Comparison of ENCODE assay signal across 27 cellular contexts in the genomic region with DNA sequence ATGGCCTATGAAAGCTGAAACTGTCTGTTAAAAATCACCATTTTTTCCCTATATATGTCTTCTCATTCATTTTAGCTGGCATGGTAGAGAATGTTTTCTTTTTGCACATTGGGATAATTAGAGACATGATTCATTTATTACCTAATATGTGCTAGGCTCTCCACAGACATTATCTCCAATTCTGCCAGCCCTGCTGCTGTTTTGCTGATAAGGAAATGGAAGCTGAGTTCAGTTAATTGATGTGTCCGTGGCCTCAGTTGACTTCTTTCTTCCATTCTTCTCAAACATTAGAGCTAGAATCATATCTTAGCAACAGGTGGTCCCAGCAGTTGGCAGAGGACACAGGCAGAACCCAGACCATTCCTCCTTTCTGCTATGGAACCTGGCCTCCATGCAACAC.
"Had no signal": no experiment of that assay in that cellular context is flagged by ENCODE, and none has a peak within 500 bp of the region (broad histone marks: within the 10 kb centered on the region; RNA-seq: fewer than 3 reads in every experiment).

No MANE protein-coding gene starts in this region.

- DNase-seq: activated CD4-positive, alpha-beta T cell treated with anti-CD3 and anti-CD28 coated beads for 36 hours; activated CD4-positive, CD25-positive, alpha-beta regulatory T cell; activated effector memory CD4-positive, alpha-beta T cell treated with Interleukin-2 at 50 U/mL for 16 hours; activated naive CD4-positive, alpha-beta T cell treated with Interleukin-2 at 50 U/mL for 16 hours; activated naive CD8-positive, alpha-beta T cell treated with anti-CD3 and anti-CD28 coated beads for 36 hours; cortex of kidney; effector memory CD8-positive, alpha-beta T cell; foreskin melanocyte; left cardiac atrium; left ventricle myocardium superior; mucosa of descending colon; stimulated activated CD4-positive, alpha-beta T cell treated with anti-CD3 and anti-CD28 coated beads, Interleukin-15, amount 100 ng/mL, for 24 hours; stimulated activated CD4-positive, alpha-beta T cell treated with anti-CD3 and anti-CD28 coated beads, Interleukin-2, amount 100 ng/mL, for 24 hours; stimulated activated naive B cell treated with anti-CD40 and anti-IgM and Interleukin-4, amounts not matched to agents 10 μg/mL and 1 μg/mL and 100 μg/mL, for 72 hours; stomach; T-helper 9 cell; thyroid gland; upper lobe of left lung had no signal

- H3K4me1 ChIP-seq: adrenal gland, ascending aorta, right atrium auricular region, thyroid gland, upper lobe of left lung, vagina had no signal

- H3K36me3 ChIP-seq: adrenal gland, ascending aorta, cardiac muscle cell, right atrium auricular region, stomach, thyroid gland, upper lobe of left lung, vagina had no signal

- ATAC-seq: activated CD4-positive, alpha-beta T cell treated with anti-CD3 and anti-CD28 coated beads for 36 hours; effector memory CD8-positive, alpha-beta T cell; esophagus mucosa; left ventricle myocardium superior; mucosa of descending colon; natural killer cell treated with Interleukin-12 subunit alpha and Interleukin-12 subunit beta and Interleukin-15 and Interleukin-18, amount 100 ng/mL, for 72 hours; stimulated activated naive B cell treated with anti-CD40 and anti-IgM and Interleukin-4, amounts not matched to agents 10 μg/mL and 1 μg/mL and 100 μg/mL, for 72 hours had no signal

- H3K27me3 Mint-ChIP-seq: brain had no signal

- H3K27ac ChIP-seq: adrenal gland, ascending aorta, cardiac muscle cell, right atrium auricular region, stomach, thyroid gland, upper lobe of left lung, vagina had no signal

- FAIRE-seq: keratinocyte had no signal

- H3K36me3 Mint-ChIP-seq: activated naive CD8-positive, alpha-beta T cell treated with anti-CD3 and anti-CD28 coated beads for 36 hours had no signal

- H3K4me3 ChIP-seq: adrenal gland, ascending aorta, cardiac muscle cell, mucosa of descending colon, right atrium auricular region, stomach, thyroid gland, upper lobe of left lung, vagina had no signal

- H3K9me3 ChIP-seq: thyroid gland, vagina had no signal

- H3K27me3 ChIP-seq: adrenal gland, ascending aorta, cardiac muscle cell, right atrium auricular region, stomach, thyroid gland, upper lobe of left lung, vagina had no signal

- H3K4me1 Mint-ChIP-seq: activated CD4-positive, alpha-beta T cell treated with anti-CD3 and anti-CD28 coated beads for 36 hours; activated naive CD8-positive, alpha-beta T cell treated with anti-CD3 and anti-CD28 coated beads for 36 hours; brain had no signal

- H3K4me3 Mint-ChIP-seq: activated CD4-positive, alpha-beta T cell treated with anti-CD3 and anti-CD28 coated beads for 36 hours; activated naive CD8-positive, alpha-beta T cell treated with anti-CD3 and anti-CD28 coated beads for 36 hours; brain; effector memory CD8-positive, alpha-beta T cell; natural killer cell treated with Interleukin-12 subunit alpha and Interleukin-12 subunit beta and Interleukin-15 and Interleukin-18, amount 100 ng/mL, for 72 hours; stimulated activated naive B cell treated with anti-CD40 and anti-IgM and Interleukin-4, amounts not matched to agents 10 μg/mL and 1 μg/mL and 100 μg/mL, for 72 hours had no signal

- H3K27ac Mint-ChIP-seq: activated CD4-positive, alpha-beta T cell treated with anti-CD3 and anti-CD28 coated beads for 36 hours; activated naive CD8-positive, alpha-beta T cell treated with anti-CD3 and anti-CD28 coated beads for 36 hours; brain; effector memory CD8-positive, alpha-beta T cell; natural killer cell treated with Interleukin-12 subunit alpha and Interleukin-12 subunit beta and Interleukin-15 and Interleukin-18, amount 100 ng/mL, for 72 hours; stimulated activated naive B cell treated with anti-CD40 and anti-IgM and Interleukin-4, amounts not matched to agents 10 μg/mL and 1 μg/mL and 100 μg/mL, for 72 hours had no signal
